8 cellular contexts compared by ENCODE assay signal in the genomic region with DNA sequence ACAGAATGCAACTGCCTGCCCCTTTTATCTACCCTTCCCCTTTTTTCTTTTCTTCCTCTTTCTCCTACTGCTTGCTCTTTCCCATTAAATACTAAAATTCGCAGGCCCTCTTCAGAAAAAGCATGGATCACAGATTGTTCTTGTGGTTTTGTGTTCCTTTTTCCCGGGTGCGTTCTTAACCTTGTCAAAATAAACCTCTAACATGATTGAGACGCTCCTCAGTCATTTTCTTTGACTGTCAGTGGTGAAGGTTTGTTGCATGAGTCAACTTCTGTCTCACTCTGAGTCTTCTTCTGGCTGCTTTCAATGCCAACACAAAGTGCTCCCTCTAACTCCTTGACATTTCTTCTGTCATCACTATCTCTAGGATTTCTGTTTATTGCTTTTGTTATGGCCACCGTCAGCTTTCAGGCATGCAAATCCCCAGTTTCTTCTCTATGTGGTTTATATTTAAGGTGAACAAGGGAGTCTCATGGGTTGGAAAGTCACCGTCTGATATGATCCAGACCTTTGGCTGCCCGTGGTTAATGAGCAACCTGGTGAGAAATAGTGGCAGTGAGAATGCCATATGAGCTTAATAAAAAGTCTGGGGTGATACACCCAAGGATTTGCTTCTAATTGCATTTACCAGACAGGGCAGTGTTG.
DNase-seq lines count a peak whose midpoint lies in the region; ATAC-seq, FAIRE-seq and TF ChIP-seq lines count a peak whose summit lies in the region.
"Not testable (repeated sequence)": the region's sequence is repeated elsewhere in the genome, so short reads cannot be mapped to it uniquely, and the experiment has no call there.

No MANE protein-coding gene starts in this region.

- not testable (repeated sequence) for H3K27ac ChIP-seq in K562 (ENCODE audit: extremely low read depth, low read depth, low read length)

- H3K4me2 ChIP-seq in K562 (ENCODE audit: insufficient read depth, low read length) = not testable (repeated sequence)

- not testable (repeated sequence) for H3K9me3 Mint-ChIP-seq in stimulated activated effector memory CD8-positive, alpha-beta T cell treated with anti-CD3 and anti-CD28 coated beads, Interleukin-12 subunit alpha, Interleukin-12 subunit beta, amount 100 ng/mL, for 72 hours

- TF ChIP-seq POLR2A in K562 (conservative IDR thresholded peaks at IDR 0.05) = not testable (repeated sequence)

- BruUV-seq in K562 (replicated peaks; lab: Mats Ljungman, UMichigan) = not testable (repeated sequence)

- H3K4me3 ChIP-seq in K562; epithelial cell of esophagus (ENCODE audit: low read length); kidney epithelial cell (ENCODE audit: low read depth, low read length); mucosa of descending colon: not testable (repeated sequence)

- peak; percentile 34 for ATAC-seq in K562
- peak; percentile 97 for ATAC-seq in mucosa of descending colon
- peak; percentile 20 for ATAC-seq in stimulated activated effector memory CD8-positive, alpha-beta T cell treated with anti-CD3 and anti-CD28 coated beads, Interleukin-12 subunit alpha, Interleukin-12 subunit beta, amount 100 ng/mL, for 72 hours

- peak overlapping the region; percentile 22; the same call in 1 of the 2 replicates for H2AFZ ChIP-seq in K562 (ENCODE audit: low read depth, low read length)

- 13% methylated on average over 6 of the region's 7 CpGs for WGBS in K562 (ENCODE audit: insufficient coverage, low coverage, missing lambda C conversion rate)

- DNase-seq in A172 (ENCODE audit: low spot score) = peak; percentile 37
- DNase-seq in HS-27A (ENCODE audit: low read depth) = peak; percentile 14
- peak; percentile 79 for DNase-seq in NCI-H226
- not testable (repeated sequence) for DNase-seq in K562 (ENCODE audit: extremely low read depth in 1 of 4, low spot score in 3 of 4); stimulated activated effector memory CD8-positive, alpha-beta T cell treated with anti-CD3 and anti-CD28 coated beads, Interleukin-12 subunit alpha, Interleukin-12 subunit beta, amount 100 ng/mL, for 72 hours (ENCODE audit: low spot score in 2 of 2)
- peak; percentile 54 for DNase-seq in epithelial cell of esophagus (ENCODE audit: low read depth)
- DNase-seq in kidney epithelial cell (ENCODE audit: low read depth) = peak; percentile 59
- peak in 2 of 3 donors; percentile 59 to 91 for DNase-seq in mucosa of descending colon

- not testable (repeated sequence) for TF ChIP-seq EP300 in K562 (IDR thresholded peaks at IDR 0.05; ENCODE audit: low read length)

- H3K9me3 ChIP-seq in K562 (replicated peaks; ENCODE audit: control insufficient read depth, insufficient read depth, low read depth, low read length); mucosa of descending colon: not testable (repeated sequence)

- H3K4me1 ChIP-seq in K562 (replicated peaks in 1 of 2; ENCODE audit: control insufficient read depth in 2 of 2, insufficient read depth in 2 of 2, low read length in 2 of 2); mucosa of descending colon (ENCODE audit: low read depth): not testable (repeated sequence)

- not testable (repeated sequence) for FAIRE-seq in K562 (lab: Jason Lieb, UNC)

- intact Hi-C loops in K562 (cut with micrococcal nuclease); mucosa of descending colon (cut with DNase I, micrococcal nuclease): not testable (repeated sequence)

- not testable (repeated sequence) for H3K36me3 Mint-ChIP-seq in stimulated activated effector memory CD8-positive, alpha-beta T cell treated with anti-CD3 and anti-CD28 coated beads, Interleukin-12 subunit alpha, Interleukin-12 subunit beta, amount 100 ng/mL, for 72 hours

- H3K79me2 ChIP-seq in K562 (ENCODE audit: control insufficient read depth, insufficient read depth, low read length) = not testable (repeated sequence)

- not testable (repeated sequence) for H3K4me3 Mint-ChIP-seq in stimulated activated effector memory CD8-positive, alpha-beta T cell treated with anti-CD3 and anti-CD28 coated beads, Interleukin-12 subunit alpha, Interleukin-12 subunit beta, amount 100 ng/mL, for 72 hours

- not testable (repeated sequence) for H3K9me1 ChIP-seq in K562 (ENCODE audit: control insufficient read depth, insufficient read depth, low read length)

- H3K27ac Mint-ChIP-seq in stimulated activated effector memory CD8-positive, alpha-beta T cell treated with anti-CD3 and anti-CD28 coated beads, Interleukin-12 subunit alpha, Interleukin-12 subunit beta, amount 100 ng/mL, for 72 hours = not testable (repeated sequence)

- H3K27me3 ChIP-seq in K562 (ENCODE audit: control insufficient read depth in 2 of 2, insufficient read depth in 2 of 2, low read length in 2 of 2); kidney epithelial cell (ENCODE audit: control insufficient read depth, insufficient read depth, low read length): not testable (repeated sequence)

- CTCF ChIA-PET in K562 (lab: Yijun Ruan, JAX; ENCODE audit: low intra/inter-chr PET ratio) = not testable (repeated sequence)

- H3K36me3 ChIP-seq in K562 (ENCODE audit: control insufficient read depth, insufficient read depth, low read length); kidney epithelial cell (ENCODE audit: control insufficient read depth, insufficient read depth, low read length); mucosa of descending colon (ENCODE audit: low read depth): not testable (repeated sequence)

- in situ Hi-C loops in K562 (cut with MboI) = not testable (repeated sequence)

- TF ChIP-seq RAD21 in K562 (CRISPR knock-in tag; conservative IDR thresholded peaks at IDR 0.05 in 1 of 2, IDR thresholded peaks at IDR 0.05 in 1 of 2) = not testable (repeated sequence)

- H3K9ac ChIP-seq in K562 (ENCODE audit: insufficient read depth in 1 of 2, low read depth in 2 of 2, low read length in 2 of 2) = not testable (repeated sequence)

- TF ChIP-seq CTCF in K562 (IDR thresholded peaks at IDR 0.05 in 2 of 3, conservative IDR thresholded peaks at IDR 0.05 in 1 of 3; ENCODE audit: insufficient read depth in 2 of 3, low read depth in 1 of 3, low read length in 3 of 3); epithelial cell of esophagus (IDR thresholded peaks at IDR 0.05; ENCODE audit: insufficient read depth, low read depth, low read length, missing control alignments); kidney epithelial cell (IDR thresholded peaks at IDR 0.05; ENCODE audit: insufficient read depth, low read length, poor library complexity, severe bottlenecking); mucosa of descending colon (IDR thresholded peaks at IDR 0.05): not testable (repeated sequence)

- POLR2A ChIA-PET in K562 (lab: Yijun Ruan, JAX) = not testable (repeated sequence)

- not testable (repeated sequence) for H4K20me1 ChIP-seq in K562 (replicated peaks; ENCODE audit: control insufficient read depth, insufficient read depth, low read length)

- not testable (repeated sequence) for H3K4me1 Mint-ChIP-seq in stimulated activated effector memory CD8-positive, alpha-beta T cell treated with anti-CD3 and anti-CD28 coated beads, Interleukin-12 subunit alpha, Interleukin-12 subunit beta, amount 100 ng/mL, for 72 hours

TF ChIP-seq in K562, 482 proteins besides CTCF, POLR2A, EP300 and RAD21:
- TF ChIP-seq ZNF766 (CRISPR knock-in tag; conservative IDR thresholded peaks at IDR 0.05) (peak; percentile 97), MEIS2 (IDR thresholded peaks at IDR 0.05; ENCODE audit: partially characterized antibody) (peak; percentile 3)
TF ChIP-seq in K562: peak in this region for 2; not testable (repeated sequence) for 480.

Comparison
In these comparisons a context has a peak if more than half of its experiments do, and no peak if none do; other contexts are left out.
1. ATAC-seq: peak in every context shown above with its lines; median percentile 97 in mucosa of descending colon; 34 in K562; 20 in stimulated activated effector memory CD8-positive, alpha-beta T cell treated with anti-CD3 and anti-CD28 coated beads, Interleukin-12 subunit alpha, Interleukin-12 subunit beta, amount 100 ng/mL, for 72 hours.